Comparison of ENCODE assay signal across 17 cellular contexts in the genomic region with DNA sequence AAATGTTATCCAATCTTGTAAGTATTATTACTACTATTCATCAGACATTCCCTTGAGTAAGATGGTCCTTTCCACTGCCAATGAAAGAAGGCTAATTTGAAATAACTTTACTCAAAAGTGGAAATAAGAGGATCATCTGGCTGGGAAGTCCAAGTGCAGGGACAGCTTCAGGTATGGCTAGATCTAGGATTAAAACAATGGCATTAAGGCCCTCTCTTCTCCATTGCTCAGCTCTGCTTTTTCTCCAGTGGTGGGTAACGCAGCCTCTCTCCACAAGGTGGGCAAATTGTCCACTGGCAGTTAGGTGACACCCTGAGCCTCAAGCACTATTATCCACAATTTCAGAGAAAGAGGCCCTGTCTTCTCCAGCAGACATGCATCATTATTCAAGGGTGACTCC.
A peak's percentile ranks its signal among the peaks of the same experiment; 100 is the strongest.
DNase-seq lines count a peak whose midpoint lies in the region; ATAC-seq and TF ChIP-seq lines count a peak whose summit lies in the region.
"Had no signal": no experiment of that assay in that cellular context is flagged by ENCODE, and none has a peak within 500 bp of the region (broad histone marks: within the 10 kb centered on the region; RNA-seq: fewer than 3 reads in every experiment).

No MANE protein-coding gene starts in this region.

- H3K27ac ChIP-seq in lower lobe of right lung (peak overlapping the region; percentile 84), SJCRH30 (no peak overlapping the region)
- H3K27ac ChIP-seq: C4-2B, GM23248 had no signal

- no peak overlapping the region for H3K4me3 ChIP-seq in Loucy (ENCODE audit: low read length, poor library complexity, severe bottlenecking)
- H3K4me3 ChIP-seq in lower lobe of right lung: no peak overlapping the region
- H3K4me3 ChIP-seq in SJCRH30: no peak overlapping the region
- H3K4me3 ChIP-seq: GM12878, GM23248 had no signal

- H3K9me2 ChIP-seq in Loucy (replicated peaks; ENCODE audit: low read depth, low read length): no peaks in the 10 kb centered on the region

- H3F3A ChIP-seq in Loucy (ENCODE audit: low read depth): no peaks in the 10 kb centered on the region

- TF ChIP-seq CTCF in CD14-positive monocyte (IDR thresholded peaks at IDR 0.05) (no peak), Loucy (conservative IDR thresholded peaks at IDR 0.05; ENCODE audit: low read length) (peak; percentile 22; the same call in 1 of the 2 replicates), lower lobe of right lung (IDR thresholded peaks at IDR 0.05) (no peak), type B pancreatic cell (conservative IDR thresholded peaks at IDR 0.05) (no peak)

- no peak overlapping the region for H3K4me3 Mint-ChIP-seq in CD14-positive monocyte
- no peak overlapping the region for H3K4me3 Mint-ChIP-seq in type B pancreatic cell
- H3K4me3 Mint-ChIP-seq: CD4-positive, alpha-beta T cell; CD8-positive, alpha-beta memory T cell had no signal

- H3K27me3 Mint-ChIP-seq in CD14-positive monocyte (ENCODE audit: low read depth in 3 of 3) (no peaks in the 10 kb centered on the region), type B pancreatic cell (no peaks in the 10 kb centered on the region)
- H3K27me3 Mint-ChIP-seq: CD4-positive, alpha-beta T cell had no signal

- H3K4me2 ChIP-seq in Loucy (ENCODE audit: low read depth, low read length, poor library complexity, severe bottlenecking): no peak overlapping the region

- no peak overlapping the region for H3K9ac ChIP-seq in Loucy (ENCODE audit: low read depth, low read length, poor library complexity, severe bottlenecking)
- H3K9ac ChIP-seq: GM23248 had no signal

- no peak for ATAC-seq in lower lobe of right lung
- ATAC-seq: GM12878 had no signal

- peak overlapping the region; percentile 69 to 96 (median 82) for H3K27ac Mint-ChIP-seq in CD14-positive monocyte
- H3K27ac Mint-ChIP-seq in type B pancreatic cell: no peak overlapping the region
- H3K27ac Mint-ChIP-seq: CD4-positive, alpha-beta T cell; CD8-positive, alpha-beta memory T cell had no signal

- no peak overlapping the region for H2AFZ ChIP-seq in Loucy (ENCODE audit: low read length)
- H2AFZ ChIP-seq: GM23248 had no signal

- H3K4me1 Mint-ChIP-seq in CD14-positive monocyte (peaks cover 74% of the 10 kb centered on the region), type B pancreatic cell (ENCODE audit: unreplicated experiment) (peaks cover 18% of the 10 kb centered on the region)
- H3K4me1 Mint-ChIP-seq: CD8-positive, alpha-beta memory T cell had no signal

- no peaks in the 10 kb centered on the region for H3K79me2 ChIP-seq in Loucy (ENCODE audit: insufficient read depth, low read length)

- no peaks in the 10 kb centered on the region for H4K20me1 ChIP-seq in Loucy (ENCODE audit: insufficient read depth, low read length, poor library complexity, severe bottlenecking)

- H3K27me3 ChIP-seq in Loucy (ENCODE audit: insufficient read depth, low read length, poor library complexity, severe bottlenecking) (no peaks in the 10 kb centered on the region), lower lobe of right lung (ENCODE audit: low read depth) (no peaks in the 10 kb centered on the region), SJCRH30 (no peaks in the 10 kb centered on the region)

- intact Hi-C loops in CD14-positive monocyte (cut with micrococcal nuclease): loop anchor here (5.0 kb wide), 1 partner anchor 73 kb away; a partner anchor contains a TSS
- intact Hi-C loops in lower lobe of right lung (cut with DNase I): no loop called here

- peaks cover 19% of the 10 kb centered on the region for H3K4me1 ChIP-seq in Loucy (ENCODE audit: insufficient read depth, low read length, poor library complexity, severe bottlenecking)
- H3K4me1 ChIP-seq in lower lobe of right lung: peaks cover 28% of the 10 kb centered on the region
- peaks cover 2% of the 10 kb centered on the region; the same call in 1 of the 2 replicates for H3K4me1 ChIP-seq in SJCRH30

- in situ Hi-C loops in KBM-7 (cut with MboI; ENCODE audit: low pct_unique_long_range_greater_than_20kb, low sequenced_read_pairs): no loop called here

- DNase-seq in CD14-positive monocyte (ENCODE audit: low spot score) (no peak), lower lobe of right lung (no peak), KBM-7 (no peak), type B pancreatic cell (ENCODE audit: extremely low spot score, unreplicated experiment) (no peak), SJCRH30 (no peak)
- DNase-seq: CD4-positive, alpha-beta T cell; CD8-positive, alpha-beta memory T cell; DMS 273 treated with DMSO at 0.1 percent for 48 hours; DMS79; EL; GDM1; GM23248; H7; HCEC 1CT had no signal

- H3K9me3 ChIP-seq in Loucy (ENCODE audit: insufficient read depth, low read depth, low read length) (no peaks in the 10 kb centered on the region), lower lobe of right lung (no peaks in the 10 kb centered on the region), SJCRH30 (replicated peaks) (no peaks in the 10 kb centered on the region; the same call in 1 of the 2 replicates)

- H3K36me3 Mint-ChIP-seq in CD14-positive monocyte (peaks cover 0 to 10% of the 10 kb centered on the region in 2 donors), type B pancreatic cell (no peaks in the 10 kb centered on the region)
- H3K36me3 Mint-ChIP-seq: CD8-positive, alpha-beta memory T cell had no signal

- no peaks in the 10 kb centered on the region for H3K36me3 ChIP-seq in Loucy (ENCODE audit: insufficient read depth, low read length)
- H3K36me3 ChIP-seq in lower lobe of right lung: no peaks in the 10 kb centered on the region
- no peaks in the 10 kb centered on the region for H3K36me3 ChIP-seq in SJCRH30

- H3K9me3 Mint-ChIP-seq in CD14-positive monocyte (no peaks in the 10 kb centered on the region), type B pancreatic cell (peaks cover 13% of the 10 kb centered on the region)
- H3K9me3 Mint-ChIP-seq: CD4-positive, alpha-beta T cell; CD8-positive, alpha-beta memory T cell had no signal
